ENCODE assay signal across 13 cellular contexts in genomic region chr22:46535876-46536558, GRCh38. TPM values are rescaled to one million over a fixed set of nuclear protein-coding genes. Genes with fewer than 3 reads are reported as not detected.
DNase-seq lines count a peak whose midpoint lies in the region; ATAC-seq and TF ChIP-seq lines count a peak whose summit lies in the region.
"Had no signal": no experiment of that assay in that cellular context is flagged by ENCODE, and none has a peak within 500 bp of the region (broad histone marks: within the 10 kb centered on the region; RNA-seq: fewer than 3 reads in every experiment).

No MANE protein-coding gene starts in this region.

- H3K27ac Mint-ChIP-seq in activated CD4-positive, alpha-beta T cell treated with anti-CD3 and anti-CD28 coated beads for 36 hours = no peak overlapping the region

- no peak overlapping the region for H2AFZ ChIP-seq in mammary epithelial cell (ENCODE audit: low read depth, low read length)

- TF ChIP-seq CTCF in left ventricle myocardium inferior (IDR thresholded peaks at IDR 0.05; ENCODE audit: borderline replicate concordance) (no peak), mammary epithelial cell (conservative IDR thresholded peaks at IDR 0.05 in 1 of 2, IDR thresholded peaks at IDR 0.05 in 1 of 2; ENCODE audit: extremely low read depth in 1 of 2, insufficient read depth in 1 of 2, low read depth in 1 of 2, low read length in 2 of 2) (no peak), lung (IDR thresholded peaks at IDR 0.05; ENCODE audit: control extremely low read depth, extremely low read depth) (no peak)

- ATAC-seq in Right ventricle myocardium superior (ENCODE audit: poor library complexity) = no peak
- no peak for ATAC-seq in lung (ENCODE audit: insufficient read depth, low FRiP score)
- ATAC-seq in HG02798 (IDR thresholded peaks at IDR 0.05; ENCODE audit: poor library complexity, unreplicated experiment) = no peak
- ATAC-seq in activated CD4-positive, alpha-beta T cell treated with anti-CD3 and anti-CD28 coated beads for 36 hours = no peak

- peaks cover 20% of the 10 kb centered on the region for H3K4me1 ChIP-seq in left ventricle myocardium inferior
- peaks cover 41% of the 10 kb centered on the region for H3K4me1 ChIP-seq in mammary epithelial cell (ENCODE audit: insufficient read depth, low read length)
- peaks cover 0 to 13% of the 10 kb centered on the region in 2 donors for H3K4me1 ChIP-seq in lung (ENCODE audit: control insufficient read depth in 2 of 2, insufficient read depth in 2 of 2, low read length in 2 of 2)

- H3K36me3 Mint-ChIP-seq in activated CD4-positive, alpha-beta T cell treated with anti-CD3 and anti-CD28 coated beads for 36 hours (ENCODE audit: low read depth) = no peaks in the 10 kb centered on the region

- H3K27me3 ChIP-seq in left ventricle myocardium inferior (ENCODE audit: low read depth) (peaks cover 58% of the 10 kb centered on the region), mammary epithelial cell (ENCODE audit: insufficient read depth, low read length) (no peaks in the 10 kb centered on the region), lung (ENCODE audit: control insufficient read depth, insufficient read depth) (peaks cover 6% of the 10 kb centered on the region)

- intact Hi-C loops in left ventricle myocardium inferior (cut with micrococcal nuclease) = no loop called here
- intact Hi-C loops in Right ventricle myocardium superior (cut with DNase I) = loop anchor here (5.0 kb wide), 1 partner anchor 164 kb away; no protein-coding TSS in a partner anchor
- intact Hi-C loops in mammary epithelial cell (cut with micrococcal nuclease) = loop anchor here (5.0 kb wide), 1 partner anchor 34 kb away; no protein-coding TSS in a partner anchor
- intact Hi-C loops in activated CD4-positive, alpha-beta T cell treated with anti-CD3 and anti-CD28 coated beads for 36 hours (cut with DNase I, micrococcal nuclease) = no loop called here

- no TSS peak for BruUV-seq in mammary epithelial cell (replicated peaks; lab: Mats Ljungman, UMichigan)

- H3K27ac ChIP-seq in left ventricle myocardium inferior (replicated peaks) (no peak overlapping the region), mammary epithelial cell (ENCODE audit: insufficient read depth, low read depth, low read length) (no peak overlapping the region), lung (ENCODE audit: low read depth in 1 of 2, low read length in 1 of 2) (no peak overlapping the region)

- POLR2A ChIA-PET in activated CD4-positive, alpha-beta T cell treated with anti-CD3 and anti-CD28 coated beads for 36 hours (lab: Charles Lee) = no interaction called here

- H3K4me1 Mint-ChIP-seq in activated CD4-positive, alpha-beta T cell treated with anti-CD3 and anti-CD28 coated beads for 36 hours = peaks cover 8% of the 10 kb centered on the region

- DNase-seq in left ventricle myocardium inferior (peak; percentile 12), Right ventricle myocardium superior (no peak), mammary epithelial cell (no peak), lung (ENCODE audit: low spot score) (no peak), NCI-H187 treated with DMSO at 0.1 percent for 48 hours (lab: John Stamatoyannopoulos, UW) (no peak)
- DNase-seq in stimulated activated CD8-positive, alpha-beta memory T cell treated with anti-CD3 and anti-CD28 coated beads, Interleukin-4, amount 100 ng/mL, for 48 hours = no peak
- DNase-seq in activated CD4-positive, alpha-beta T cell treated with anti-CD3 and anti-CD28 coated beads for 36 hours = no peak
- DNase-seq: activated gamma-delta T cell treated with Interleukin-2 at 50 U/mL for 16 hours, DMS79 treated with DMSO at 0.1 percent for 48 hours, NCI-H2227 treated with DMSO at 0.1 percent for 48 hours, nucleus accumbens, T-helper 1 cell had no signal

- H3K9ac ChIP-seq in mammary epithelial cell (ENCODE audit: insufficient read depth, low read length) = no peak overlapping the region

- H3K27me3 Mint-ChIP-seq in activated CD4-positive, alpha-beta T cell treated with anti-CD3 and anti-CD28 coated beads for 36 hours = peaks cover 25% of the 10 kb centered on the region

- 99% methylated on average over 26 of the region's 83 CpGs for WGBS in mammary epithelial cell (ENCODE audit: low coverage, missing lambda C conversion rate)
- 64 to 70% methylated on average over 81 to 83 of the region's 83 CpGs for WGBS in lung, 2 donors

- dilution Hi-C loops in mammary epithelial cell (cut with HindIII; ENCODE audit: low sequenced_read_pairs) = no loop called here

- CTCF ChIA-PET in mammary epithelial cell (lab: Charles Lee; ENCODE audit: low non-redundant PET) = no interaction called here
- CTCF ChIA-PET in activated CD4-positive, alpha-beta T cell treated with anti-CD3 and anti-CD28 coated beads for 36 hours (lab: Charles Lee) = no interaction called here

- peaks cover 79% of the 10 kb centered on the region for H3K79me2 ChIP-seq in mammary epithelial cell (ENCODE audit: insufficient read depth, low read length)

- peak overlapping the region; percentile 66 for H3K4me2 ChIP-seq in mammary epithelial cell (ENCODE audit: insufficient read depth, low read depth, low read length)

- H3K9me3 ChIP-seq in left ventricle myocardium inferior (replicated peaks) = no peaks in the 10 kb centered on the region
- H3K9me3 ChIP-seq in mammary epithelial cell (replicated peaks; ENCODE audit: insufficient read depth, low read length) = peaks cover 4% of the 10 kb centered on the region
- peaks cover 0 to 6% of the 10 kb centered on the region in 2 donors for H3K9me3 ChIP-seq in lung (ENCODE audit: control insufficient read depth in 2 of 2, insufficient read depth in 1 of 2, low read length in 1 of 2)

- H3K4me3 Mint-ChIP-seq in activated CD4-positive, alpha-beta T cell treated with anti-CD3 and anti-CD28 coated beads for 36 hours = no peak overlapping the region

- H3K36me3 ChIP-seq in left ventricle myocardium inferior (no peaks in the 10 kb centered on the region), mammary epithelial cell (ENCODE audit: insufficient read depth, low read length) (peaks cover 3% of the 10 kb centered on the region), lung (ENCODE audit: control insufficient read depth in 2 of 2, insufficient read depth in 2 of 2, low read length in 2 of 2) (no peaks in the 10 kb centered on the region)

- H3K4me3 ChIP-seq in left ventricle myocardium inferior = peak overlapping the region; percentile 70
- peak overlapping the region in 2 of 3 experiments; percentile 36 to 59 for H3K4me3 ChIP-seq in mammary epithelial cell (replicated peaks in 1 of 3; ENCODE audit: insufficient read depth in 1 of 3, low read depth in 2 of 3, low read length in 3 of 3)
- peak overlapping the region; percentile 27 for H3K4me3 ChIP-seq in lung

- no peaks in the 10 kb centered on the region for H4K20me1 ChIP-seq in mammary epithelial cell (ENCODE audit: insufficient read depth, low read length)

- no peaks in the 10 kb centered on the region for H3K9me3 Mint-ChIP-seq in activated CD4-positive, alpha-beta T cell treated with anti-CD3 and anti-CD28 coated beads for 36 hours (ENCODE audit: low read depth)

- in situ Hi-C loops in mammary epithelial cell (cut with MboI; ENCODE audit: low sequenced_read_pairs in 2 of 2) = loop anchor here (5.0 to 25.0 kb wide), 6 partner anchors 81 to 524 kb away; no protein-coding TSS in a partner anchor

RNA-seq across cellular contexts. Expression of gene CELSR1, which starts 1.4 kb away (rescaled TPM):
- 8.9 TPM for total RNA-seq in left ventricle myocardium inferior
- total RNA-seq in Right ventricle myocardium superior = 7.6 TPM
- total RNA-seq in mammary epithelial cell = 10 to 100 TPM; 66.6 to 69.5 TPM
- polyA plus RNA-seq in mammary epithelial cell = 33.4 TPM
- polyA minus RNA-seq in mammary epithelial cell = 52.9 TPM
- 10 to 100 TPM; 36.1 to 65.9 TPM for total RNA-seq in lung
- polyA plus RNA-seq in lung = 10 to 100 TPM; 14.0 to 29.3 TPM
- total RNA-seq in activated CD4-positive, alpha-beta T cell treated with anti-CD3 and anti-CD28 coated beads for 36 hours = under 1 TPM; 0.43 to 0.46 TPM

Comparison
In these comparisons a context has a peak if more than half of its experiments do, and no peak if none do; other contexts are left out.
1. intact Hi-C loops: an anchor here in Right ventricle myocardium superior (5.0 kb wide) and mammary epithelial cell (5.0 kb wide); none called in left ventricle myocardium inferior and activated CD4-positive, alpha-beta T cell treated with anti-CD3 and anti-CD28 coated beads for 36 hours.